Comparison of ENCODE assay signal across 8 cellular contexts in the genomic region with DNA sequence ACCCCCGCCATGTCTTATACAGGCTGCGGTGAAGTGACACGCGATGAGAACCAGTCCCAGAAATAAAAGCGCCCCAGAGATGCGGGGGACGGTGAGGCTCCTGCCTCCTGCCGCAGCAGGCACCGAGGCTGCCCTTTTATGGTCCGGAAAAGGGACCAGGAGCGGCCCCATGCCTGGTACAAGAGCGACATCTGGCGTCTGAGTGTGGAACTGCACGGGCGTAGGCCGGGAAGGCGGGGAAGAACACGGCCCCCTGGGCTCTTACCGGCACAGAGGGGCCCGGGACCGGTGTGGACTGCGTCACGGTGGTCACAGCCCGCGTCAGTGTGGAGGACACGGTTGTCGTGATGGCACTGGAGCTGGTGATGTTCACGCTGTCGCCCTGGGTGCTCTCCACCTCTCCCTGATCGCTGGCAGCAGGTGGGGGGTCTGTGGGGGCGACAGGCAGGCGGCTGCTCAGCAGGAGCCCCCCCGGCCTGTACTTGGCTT. TPM values are rescaled to one million over a fixed set of nuclear protein-coding genes. Genes with fewer than 3 reads are reported as not detected.
DNase-seq lines count a peak whose midpoint lies in the region; ATAC-seq, FAIRE-seq and TF ChIP-seq lines count a peak whose summit lies in the region.

No MANE protein-coding gene starts in this region.

- no peak overlapping the region for H3K9ac ChIP-seq in HepG2 (ENCODE audit: insufficient read depth, low read depth, low read length)

- no peak overlapping the region for H2AFZ ChIP-seq in HepG2 (ENCODE audit: low read length)

- no peaks in the 10 kb centered on the region for H3K9me3 ChIP-seq in HepG2 (ENCODE audit: low read length)

- ATAC-seq in GM18867 (IDR thresholded peaks at IDR 0.05; ENCODE audit: unreplicated experiment) (peak; percentile 53), HepG2 (peak; percentile 50), GM19035 (IDR thresholded peaks at IDR 0.05; ENCODE audit: unreplicated experiment) (no peak)
- ATAC-seq in activated CD4-positive, alpha-beta T cell treated with anti-CD3 and anti-CD28 coated beads for 36 hours: peak; percentile 76

- POLR2A ChIA-PET in AG04449 (lab: Yijun Ruan, JAX) (no interaction called here), HepG2 (lab: Yijun Ruan, JAX) (no interaction called here)
- POLR2A ChIA-PET in activated CD4-positive, alpha-beta T cell treated with anti-CD3 and anti-CD28 coated beads for 36 hours (lab: Charles Lee): interaction anchor here (1.0 kb wide), 1 partner anchor 13 kb away, joined by 5 read pairs; no protein-coding TSS in a partner anchor

- in situ Hi-C loops in HepG2 (cut with HindIII; ENCODE audit: extremely low pct_ligation_motif_present, low pct_unique_long_range_greater_than_20kb): no loop called here

- TF ChIP-seq EP300 in HepG2 (IDR thresholded peaks at IDR 0.05; ENCODE audit: low read depth in 2 of 2, low read length in 2 of 2) (no peak), HepG2 (CRISPR knock-in tag; IDR thresholded peaks at IDR 0.05; ENCODE audit: borderline replicate concordance) (no peak)

- peak overlapping the region; percentile 70 for H3K27ac Mint-ChIP-seq in activated CD4-positive, alpha-beta T cell treated with anti-CD3 and anti-CD28 coated beads for 36 hours

- H3K4me3 Mint-ChIP-seq in activated CD4-positive, alpha-beta T cell treated with anti-CD3 and anti-CD28 coated beads for 36 hours: no peak overlapping the region

- H3K27ac ChIP-seq in HepG2 (ENCODE audit: extremely low read length, insufficient read depth, low read length): no peak overlapping the region

- intact Hi-C loops in activated CD4-positive, alpha-beta T cell treated with anti-CD3 and anti-CD28 coated beads for 36 hours (cut with DNase I, micrococcal nuclease): loop anchor here in 1 of 2 experiments (1.0 kb wide), 2 partner anchors 29 to 189 kb away; partner anchors contain the start of gene PLXNB3
- intact Hi-C loops in HepG2 (cut with micrococcal nuclease; ENCODE audit: unreplicated experiment): no loop called here

- H3K4me1 ChIP-seq in HepG2 (ENCODE audit: insufficient read depth, low read length): peaks cover 6% of the 10 kb centered on the region

- FAIRE-seq in HepG2 (lab: Jason Lieb, UNC): no peak

- no peaks in the 10 kb centered on the region for H3K9me3 Mint-ChIP-seq in activated CD4-positive, alpha-beta T cell treated with anti-CD3 and anti-CD28 coated beads for 36 hours (ENCODE audit: low read depth)

- no peaks in the 10 kb centered on the region for H3K27me3 ChIP-seq in HepG2 (ENCODE audit: control insufficient read depth in 1 of 2, insufficient read depth in 2 of 2, low read length in 2 of 2)

- peak; percentile 88 for TF ChIP-seq CTCF in AG04449 (IDR thresholded peaks at IDR 0.05; ENCODE audit: insufficient read depth, low read length, missing control alignments)
- peak; percentile 86 for TF ChIP-seq CTCF in HepG2 (CRISPR knock-in tag; IDR thresholded peaks at IDR 0.05)

- WGBS in HepG2 (ENCODE audit: low lambda C conversion rate): 60% methylated on average over 10 of the region's 33 CpGs

- no peak overlapping the region for H3K4me3 ChIP-seq in AG04449 (ENCODE audit: low read depth, low read length)
- no peak overlapping the region for H3K4me3 ChIP-seq in HepG2 (replicated peaks in 1 of 3; ENCODE audit: insufficient read depth in 1 of 3, low read depth in 2 of 3, low read length in 3 of 3)

- H3K36me3 Mint-ChIP-seq in activated CD4-positive, alpha-beta T cell treated with anti-CD3 and anti-CD28 coated beads for 36 hours (ENCODE audit: low read depth): peaks cover 43% of the 10 kb centered on the region

- peak; percentile 66 for TF ChIP-seq RAD21 in HepG2 (CRISPR knock-in tag; IDR thresholded peaks at IDR 0.05)

- H3K36me3 ChIP-seq in HepG2 (replicated peaks in 1 of 2; ENCODE audit: control insufficient read depth in 1 of 2, insufficient read depth in 2 of 2, low read length in 2 of 2): peaks cover 17 to 67% of the 10 kb centered on the region in 2 experiments; a peak in 4 of 5 replicates

- no peak for TF ChIP-seq POLR2A in HepG2 (IDR thresholded peaks at IDR 0.05; ENCODE audit: insufficient read depth in 1 of 2, low read depth in 2 of 2, low read length in 2 of 2)

- no peaks in the 10 kb centered on the region for H3K79me2 ChIP-seq in HepG2 (ENCODE audit: insufficient read depth, low read length)

- BruUV-seq in HepG2 (replicated peaks; lab: Mats Ljungman, UMichigan): no TSS peak

- H3K4me1 Mint-ChIP-seq in activated CD4-positive, alpha-beta T cell treated with anti-CD3 and anti-CD28 coated beads for 36 hours: peaks cover 10% of the 10 kb centered on the region

- no peaks in the 10 kb centered on the region for H3K27me3 Mint-ChIP-seq in activated CD4-positive, alpha-beta T cell treated with anti-CD3 and anti-CD28 coated beads for 36 hours

- no peak for DNase-seq in AG04449 (ENCODE audit: low read depth, low spot score)
- peak; percentile 47 for DNase-seq in NCI-H1092 (lab: John Stamatoyannopoulos, UW)
- peak; percentile 87 for DNase-seq in activated CD4-positive, alpha-beta T cell treated with anti-CD3 and anti-CD28 coated beads for 36 hours
- peak; percentile 78 for DNase-seq in cerebellum (ENCODE audit: low spot score)
- DNase-seq in HepG2 (ENCODE audit: low spot score): peak; percentile 14
- DNase-seq in stimulated activated CD4-positive, alpha-beta T cell treated with anti-CD3 and anti-CD28 coated beads, TNF-alpha, amount 100 ng/mL, for 4 hours (ENCODE audit: low read depth in 3 of 3): peak; percentile 57 to 63 (median 58)

- CTCF ChIA-PET in AG04449 (lab: Yijun Ruan, JAX) (interaction anchor here (0.8 to 10.9 kb wide), 5 partner anchors 8 to 189 kb away, joined by 3 to 230 read pairs (median 84); partner anchors contain the start of genes ARHGAP4, PLXNB3 and RENBP), HepG2 (lab: Yijun Ruan, JAX; ENCODE audit: low intra/inter-chr PET ratio, low total read pairs) (interaction anchor here (0.7 to 1.5 kb wide), 3 partner anchors 30 to 190 kb away, joined by 3 to 8 read pairs (median 6); partner anchors contain the start of gene PLXNB3)
- CTCF ChIA-PET in activated CD4-positive, alpha-beta T cell treated with anti-CD3 and anti-CD28 coated beads for 36 hours (lab: Charles Lee): interaction anchor here (1.0 kb wide), 1 partner anchor 27 kb away, joined by 3 read pairs; the partner anchor contains the start of gene ARHGAP4

- 0 out of 2 replicates have a peak, but pooled peaks cover 2% of the 10 kb centered on the region for H4K20me1 ChIP-seq in HepG2 (ENCODE audit: insufficient read depth, low read length)

- no peak overlapping the region for H3K4me2 ChIP-seq in HepG2 (ENCODE audit: low read depth, low read length)

RNA-seq across cellular contexts. Expression of gene RENBP, which starts 8.9 kb away (rescaled TPM):
- total RNA-seq in activated CD4-positive, alpha-beta T cell treated with anti-CD3 and anti-CD28 coated beads for 36 hours: 1 to 10 TPM; 6.0 to 8.1 TPM
- total RNA-seq in cerebellum (2.6 TPM), HepG2 (2016; rRNA removed; fragmentation: Illumina TruSeq; extraction: Trizol) (0.77 and 1.4 TPM in 2 replicates)
- total RNA-seq in HepG2 (2016; cell fraction: cytosol; rRNA removed; fragmentation: Illumina TruSeq; extraction: Trizol; ENCODE audit: low read depth): not detected in 2 replicates
- 0.48 and 1.3 TPM in 2 replicates for total RNA-seq in HepG2 (2016; cell fraction: insoluble cytoplasmic fraction; rRNA removed; fragmentation: Illumina TruSeq; extraction: Trizol)
- 0.31 and 0.34 TPM in 2 replicates for total RNA-seq in HepG2 (2016; cell fraction: membrane; rRNA removed; fragmentation: Illumina TruSeq; extraction: Trizol)
- total RNA-seq in HepG2 (2016; cell fraction: nucleus; rRNA removed; fragmentation: Illumina TruSeq; extraction: Trizol): 0.78 and 1.4 TPM in 2 replicates
- 2.0 and 2.6 TPM in 2 replicates for polyA plus RNA-seq in HepG2 (2011; rRNA removed)
- 2.7 and 3.2 TPM in 2 replicates for polyA plus RNA-seq in HepG2 (2011; cell fraction: cytosol; rRNA removed)
- polyA plus RNA-seq in HepG2 (2011; cell fraction: nucleus; rRNA removed): 7.0 and 9.2 TPM in 2 replicates
- 1.5 and 2.1 TPM in 2 replicates for polyA plus RNA-seq in HepG2 (2012)
- polyA plus RNA-seq in HepG2 (2016; cell fraction: cytosol; fragmentation: Illumina TruSeq; extraction: Trizol; ENCODE audit: low read depth): 0.29 and 0.48 TPM in 2 replicates
- polyA plus RNA-seq in HepG2 (2016; cell fraction: insoluble cytoplasmic fraction; fragmentation: Illumina TruSeq; extraction: Trizol; ENCODE audit: low read depth): 0.72 and 1.8 TPM in 2 replicates
- polyA plus RNA-seq in HepG2 (2016; cell fraction: membrane; fragmentation: Illumina TruSeq; extraction: Trizol; ENCODE audit: low read depth): 0.16 and 0.45 TPM in 2 replicates
- 0.89 and 1.6 TPM in 2 replicates for polyA plus RNA-seq in HepG2 (2016; cell fraction: nucleus; fragmentation: Illumina TruSeq; extraction: Trizol; ENCODE audit: insufficient read depth, low read depth)
- polyA minus RNA-seq in HepG2 (2011; rRNA and poly(A)+ RNA removed; ENCODE audit: low replicate concordance): 3.3 TPM in 1 of 2 replicates, not detected in the other
- 0.53 and 1.5 TPM in 2 replicates for polyA minus RNA-seq in HepG2 (2011; cell fraction: cytosol; rRNA and poly(A)+ RNA removed)
- 1.6 and 1.7 TPM in 2 replicates for polyA minus RNA-seq in HepG2 (2011; cell fraction: nucleus; rRNA and poly(A)+ RNA removed)

RNA-seq across cellular contexts. Expression of gene HCFC1, which starts 18.2 kb away (rescaled TPM):
- total RNA-seq in activated CD4-positive, alpha-beta T cell treated with anti-CD3 and anti-CD28 coated beads for 36 hours: 100 to 1,000 TPM in 1 of 2 experiments, 10 to 100 TPM in 1; 99.5 to 147 TPM
- 20.0 TPM for total RNA-seq in cerebellum
- total RNA-seq in HepG2 (2016; rRNA removed; fragmentation: Illumina TruSeq; extraction: Trizol): 17.8 and 24.0 TPM in 2 replicates
- 3.1 and 3.2 TPM in 2 replicates for total RNA-seq in HepG2 (2016; cell fraction: cytosol; rRNA removed; fragmentation: Illumina TruSeq; extraction: Trizol; ENCODE audit: low read depth)
- 18.3 and 20.3 TPM in 2 replicates for total RNA-seq in HepG2 (2016; cell fraction: insoluble cytoplasmic fraction; rRNA removed; fragmentation: Illumina TruSeq; extraction: Trizol)
- 11.9 and 12.8 TPM in 2 replicates for total RNA-seq in HepG2 (2016; cell fraction: membrane; rRNA removed; fragmentation: Illumina TruSeq; extraction: Trizol)
- 17.9 and 21.9 TPM in 2 replicates for total RNA-seq in HepG2 (2016; cell fraction: nucleus; rRNA removed; fragmentation: Illumina TruSeq; extraction: Trizol)
- 5.8 TPM in 2 replicates for polyA plus RNA-seq in HepG2 (2011; rRNA removed)
- polyA plus RNA-seq in HepG2 (2011; cell fraction: cytosol; rRNA removed): 4.6 and 5.7 TPM in 2 replicates
- 27.7 and 34.4 TPM in 2 replicates for polyA plus RNA-seq in HepG2 (2011; cell fraction: nucleus; rRNA removed)
- 18.3 and 21.2 TPM in 2 replicates for polyA plus RNA-seq in HepG2 (2012)
- polyA plus RNA-seq in HepG2 (2016; cell fraction: cytosol; fragmentation: Illumina TruSeq; extraction: Trizol; ENCODE audit: low read depth): 2.2 and 2.6 TPM in 2 replicates
- 32.5 and 46.4 TPM in 2 replicates for polyA plus RNA-seq in HepG2 (2016; cell fraction: insoluble cytoplasmic fraction; fragmentation: Illumina TruSeq; extraction: Trizol; ENCODE audit: low read depth)
- 7.0 and 9.4 TPM in 2 replicates for polyA plus RNA-seq in HepG2 (2016; cell fraction: membrane; fragmentation: Illumina TruSeq; extraction: Trizol; ENCODE audit: low read depth)
- polyA plus RNA-seq in HepG2 (2016; cell fraction: nucleus; fragmentation: Illumina TruSeq; extraction: Trizol; ENCODE audit: insufficient read depth, low read depth): 60.1 and 68.4 TPM in 2 replicates
- polyA minus RNA-seq in HepG2 (2011; rRNA and poly(A)+ RNA removed; ENCODE audit: low replicate concordance): 16.9 and 25.4 TPM in 2 replicates
- 17.9 and 19.6 TPM in 2 replicates for polyA minus RNA-seq in HepG2 (2011; cell fraction: cytosol; rRNA and poly(A)+ RNA removed)
- polyA minus RNA-seq in HepG2 (2011; cell fraction: nucleus; rRNA and poly(A)+ RNA removed): 10.3 and 14.4 TPM in 2 replicates

RNA-seq across cellular contexts. Expression of gene NAA10, which starts 18.5 kb away (rescaled TPM):
- 100 to 1,000 TPM; 108 to 115 TPM for total RNA-seq in activated CD4-positive, alpha-beta T cell treated with anti-CD3 and anti-CD28 coated beads for 36 hours
- total RNA-seq in cerebellum (21.6 TPM), HepG2 (2016; rRNA removed; fragmentation: Illumina TruSeq; extraction: Trizol) (51.1 and 51.7 TPM in 2 replicates)
- 55.8 and 62.5 TPM in 2 replicates for total RNA-seq in HepG2 (2016; cell fraction: cytosol; rRNA removed; fragmentation: Illumina TruSeq; extraction: Trizol; ENCODE audit: low read depth)
- total RNA-seq in HepG2 (2016; cell fraction: insoluble cytoplasmic fraction; rRNA removed; fragmentation: Illumina TruSeq; extraction: Trizol): 47.6 and 50.9 TPM in 2 replicates
- total RNA-seq in HepG2 (2016; cell fraction: membrane; rRNA removed; fragmentation: Illumina TruSeq; extraction: Trizol): 52.1 and 59.2 TPM in 2 replicates
- total RNA-seq in HepG2 (2016; cell fraction: nucleus; rRNA removed; fragmentation: Illumina TruSeq; extraction: Trizol): 27.3 and 30.2 TPM in 2 replicates
- polyA plus RNA-seq in HepG2 (2011; rRNA removed): 49.1 and 49.2 TPM in 2 replicates
- polyA plus RNA-seq in HepG2 (2011; cell fraction: cytosol; rRNA removed): 61.9 and 80.7 TPM in 2 replicates
- 84.9 and 98.2 TPM in 2 replicates for polyA plus RNA-seq in HepG2 (2011; cell fraction: nucleus; rRNA removed)
- 45.4 and 52.3 TPM in 2 replicates for polyA plus RNA-seq in HepG2 (2012)
- polyA plus RNA-seq in HepG2 (2016; cell fraction: cytosol; fragmentation: Illumina TruSeq; extraction: Trizol; ENCODE audit: low read depth): 168 and 195 TPM in 2 replicates
- polyA plus RNA-seq in HepG2 (2016; cell fraction: insoluble cytoplasmic fraction; fragmentation: Illumina TruSeq; extraction: Trizol; ENCODE audit: low read depth): 99.2 and 109 TPM in 2 replicates
- 92.8 and 108 TPM in 2 replicates for polyA plus RNA-seq in HepG2 (2016; cell fraction: membrane; fragmentation: Illumina TruSeq; extraction: Trizol; ENCODE audit: low read depth)
- polyA plus RNA-seq in HepG2 (2016; cell fraction: nucleus; fragmentation: Illumina TruSeq; extraction: Trizol; ENCODE audit: insufficient read depth, low read depth): 92.2 and 97.8 TPM in 2 replicates
- polyA minus RNA-seq in HepG2 (2011; rRNA and poly(A)+ RNA removed; ENCODE audit: low replicate concordance): 30.3 and 98.8 TPM in 2 replicates
- polyA minus RNA-seq in HepG2 (2011; cell fraction: cytosol; rRNA and poly(A)+ RNA removed): 14.6 and 17.3 TPM in 2 replicates
- polyA minus RNA-seq in HepG2 (2011; cell fraction: nucleus; rRNA and poly(A)+ RNA removed): 23.7 and 25.0 TPM in 2 replicates

RNA-seq across cellular contexts. Expression of gene TMEM187, which starts 19.2 kb away (rescaled TPM):
- total RNA-seq in activated CD4-positive, alpha-beta T cell treated with anti-CD3 and anti-CD28 coated beads for 36 hours: 1 to 10 TPM; 4.4 to 5.4 TPM
- total RNA-seq in cerebellum (1.3 TPM), HepG2 (2016; rRNA removed; fragmentation: Illumina TruSeq; extraction: Trizol) (1.7 and 2.2 TPM in 2 replicates)
- total RNA-seq in HepG2 (2016; cell fraction: cytosol; rRNA removed; fragmentation: Illumina TruSeq; extraction: Trizol; ENCODE audit: low read depth): 0.40 and 0.53 TPM in 2 replicates
- total RNA-seq in HepG2 (2016; cell fraction: insoluble cytoplasmic fraction; rRNA removed; fragmentation: Illumina TruSeq; extraction: Trizol): 2.0 and 3.2 TPM in 2 replicates
- total RNA-seq in HepG2 (2016; cell fraction: membrane; rRNA removed; fragmentation: Illumina TruSeq; extraction: Trizol): 1.1 and 1.3 TPM in 2 replicates
- 2.5 and 3.6 TPM in 2 replicates for total RNA-seq in HepG2 (2016; cell fraction: nucleus; rRNA removed; fragmentation: Illumina TruSeq; extraction: Trizol)
- polyA plus RNA-seq in HepG2 (2011; rRNA removed): 6.2 and 6.7 TPM in 2 replicates
- 7.0 and 11.0 TPM in 2 replicates for polyA plus RNA-seq in HepG2 (2011; cell fraction: cytosol; rRNA removed)
- polyA plus RNA-seq in HepG2 (2011; cell fraction: nucleus; rRNA removed): 4.7 and 4.8 TPM in 2 replicates
- 5.0 and 5.4 TPM in 2 replicates for polyA plus RNA-seq in HepG2 (2012)
- 0.63 and 0.91 TPM in 2 replicates for polyA plus RNA-seq in HepG2 (2016; cell fraction: cytosol; fragmentation: Illumina TruSeq; extraction: Trizol; ENCODE audit: low read depth)
- 1.3 and 2.0 TPM in 2 replicates for polyA plus RNA-seq in HepG2 (2016; cell fraction: insoluble cytoplasmic fraction; fragmentation: Illumina TruSeq; extraction: Trizol; ENCODE audit: low read depth)
- polyA plus RNA-seq in HepG2 (2016; cell fraction: membrane; fragmentation: Illumina TruSeq; extraction: Trizol; ENCODE audit: low read depth): 0.69 and 1.2 TPM in 2 replicates
- polyA plus RNA-seq in HepG2 (2016; cell fraction: nucleus; fragmentation: Illumina TruSeq; extraction: Trizol; ENCODE audit: insufficient read depth, low read depth): 3.0 and 3.8 TPM in 2 replicates
- polyA minus RNA-seq in HepG2 (2011; rRNA and poly(A)+ RNA removed; ENCODE audit: low replicate concordance): 9.2 and 13.1 TPM in 2 replicates
- polyA minus RNA-seq in HepG2 (2011; cell fraction: cytosol; rRNA and poly(A)+ RNA removed): 3.5 and 3.7 TPM in 2 replicates
- polyA minus RNA-seq in HepG2 (2011; cell fraction: nucleus; rRNA and poly(A)+ RNA removed): 1.4 and 3.5 TPM in 2 replicates

RNA-seq across cellular contexts. Expression of gene ARHGAP4, which starts 27.3 kb away (rescaled TPM):
- total RNA-seq in activated CD4-positive, alpha-beta T cell treated with anti-CD3 and anti-CD28 coated beads for 36 hours: 100 to 1,000 TPM; 130 to 135 TPM
- total RNA-seq in cerebellum: 9.3 TPM
- 0.64 TPM in 1 of 2 replicates, not detected in the other for total RNA-seq in HepG2 (2016; rRNA removed; fragmentation: Illumina TruSeq; extraction: Trizol)
- not detected in 2 replicates for total RNA-seq in HepG2 (2016; cell fraction: cytosol; rRNA removed; fragmentation: Illumina TruSeq; extraction: Trizol; ENCODE audit: low read depth)
- 0.22 TPM in 1 of 2 replicates, not detected in the other for total RNA-seq in HepG2 (2016; cell fraction: insoluble cytoplasmic fraction; rRNA removed; fragmentation: Illumina TruSeq; extraction: Trizol)
- 0.28 TPM in 1 of 2 replicates, not detected in the other for total RNA-seq in HepG2 (2016; cell fraction: membrane; rRNA removed; fragmentation: Illumina TruSeq; extraction: Trizol)
- total RNA-seq in HepG2 (2016; cell fraction: nucleus; rRNA removed; fragmentation: Illumina TruSeq; extraction: Trizol): 0.41 TPM in 1 of 2 replicates, not detected in the other
- 0.57 and 1.1 TPM in 2 replicates for polyA plus RNA-seq in HepG2 (2011; rRNA removed)
- 0.10 and 0.19 TPM in 2 replicates for polyA plus RNA-seq in HepG2 (2011; cell fraction: cytosol; rRNA removed)
- polyA plus RNA-seq in HepG2 (2011; cell fraction: nucleus; rRNA removed): 7.0 and 9.1 TPM in 2 replicates
- polyA plus RNA-seq in HepG2 (2012): 0.35 and 0.59 TPM in 2 replicates
- polyA plus RNA-seq in HepG2 (2016; cell fraction: cytosol; fragmentation: Illumina TruSeq; extraction: Trizol; ENCODE audit: low read depth): not detected in 2 replicates
- not detected in 2 replicates for polyA plus RNA-seq in HepG2 (2016; cell fraction: insoluble cytoplasmic fraction; fragmentation: Illumina TruSeq; extraction: Trizol; ENCODE audit: low read depth)
- polyA plus RNA-seq in HepG2 (2016; cell fraction: membrane; fragmentation: Illumina TruSeq; extraction: Trizol; ENCODE audit: low read depth): not detected in 2 replicates
- 0.64 and 1.9 TPM in 2 replicates for polyA plus RNA-seq in HepG2 (2016; cell fraction: nucleus; fragmentation: Illumina TruSeq; extraction: Trizol; ENCODE audit: insufficient read depth, low read depth)
- 1.6 and 1.8 TPM in 2 replicates for polyA minus RNA-seq in HepG2 (2011; rRNA and poly(A)+ RNA removed; ENCODE audit: low replicate concordance)
- polyA minus RNA-seq in HepG2 (2011; cell fraction: cytosol; rRNA and poly(A)+ RNA removed): 1.1 TPM in 1 of 2 replicates, not detected in the other
- 1.2 and 2.8 TPM in 2 replicates for polyA minus RNA-seq in HepG2 (2011; cell fraction: nucleus; rRNA and poly(A)+ RNA removed)
